Comparison of ENCODE assay signal across 10 cellular contexts in genomic region chr10:116888380-116889055, GRCh38. TPM values are rescaled to one million over a fixed set of nuclear protein-coding genes. Genes with fewer than 3 reads are reported as not detected.
DNase-seq lines count a peak whose midpoint lies in the region; FAIRE-seq and TF ChIP-seq lines count a peak whose summit lies in the region.
"Had no signal": no experiment of that assay in that cellular context is flagged by ENCODE, and none has a peak within 500 bp of the region (broad histone marks: within the 10 kb centered on the region; RNA-seq: fewer than 3 reads in every experiment).

No MANE protein-coding gene starts in this region.

- H3K56ac ChIP-seq in H1 (replicated peaks; ENCODE audit: insufficient read length, low read depth, low read length): no peak overlapping the region

- no peak overlapping the region for H3K23ac ChIP-seq in H1 (ENCODE audit: insufficient read length)

- no peak overlapping the region for H3K9ac ChIP-seq in H1 (replicated peaks in 1 of 4; ENCODE audit: extremely low read depth in 1 of 4, low read depth in 3 of 4, low read length in 3 of 4)

- peak overlapping the region; percentile 22; the same call in 1 of the 2 replicates for H2BK15ac ChIP-seq in H1 (ENCODE audit: low read length)

- H2BK20ac ChIP-seq in H1 (ENCODE audit: low read length): no peak overlapping the region

- H4K91ac ChIP-seq in H1 (replicated peaks; ENCODE audit: insufficient read length, low read length): no peak overlapping the region

- H3K4me3 ChIP-seq in H1 (ENCODE audit: extremely low read depth in 1 of 4, insufficient read depth in 2 of 4, low read depth in 3 of 4, low read length in 4 of 4): no peak overlapping the region

- no peak for TF ChIP-seq RAD21 in H1 (IDR thresholded peaks at IDR 0.05 in 1 of 2, conservative IDR thresholded peaks at IDR 0.05 in 1 of 2; ENCODE audit: low read depth in 2 of 2, low read length in 2 of 2)

- no peak overlapping the region for H3K4me2 ChIP-seq in H1 (ENCODE audit: insufficient read depth in 1 of 2, low read depth in 2 of 2, low read length in 2 of 2)

- H3K14ac ChIP-seq in H1 (ENCODE audit: insufficient read length): no peak overlapping the region

- no peak overlapping the region for H4K5ac ChIP-seq in H1 (ENCODE audit: insufficient read length, low read depth, low read length)

- WGBS in H1 (ENCODE audit: extremely low coverage in 1 of 2, insufficient coverage in 1 of 2, insufficient read length in 1 of 2, insufficient replicate concordance in 2 of 2, low coverage in 1 of 2, low lambda C conversion rate in 2 of 2, missing lambda C conversion rate in 1 of 2), 2 experiments: 76% methylated on average over 7 of the region's 7 CpGs; no CpG with 5 or more reads in 1 of the 2 experiments

- no peaks in the 10 kb centered on the region for H4K20me1 ChIP-seq in H1 (replicated peaks in 1 of 2; ENCODE audit: control insufficient read depth in 1 of 2, insufficient read depth in 2 of 2, low read length in 2 of 2)

- peaks cover 6 to 10% (median 7%) of the 10 kb centered on the region in 4 experiments; a peak in 6 of 7 replicates for H3K4me1 ChIP-seq in H1 (replicated peaks in 1 of 4; ENCODE audit: control insufficient read depth in 3 of 4, insufficient read depth in 4 of 4, low read length in 3 of 4)

- no peak overlapping the region for H2BK12ac ChIP-seq in H1 (ENCODE audit: low read depth, low read length)

- CTCF ChIA-PET in H1 (lab: Charles Lee; ENCODE audit: partially characterized antibody): interaction anchor here (0.9 to 1.2 kb wide), 4 partner anchors 15 to 270 kb away, joined by 3 to 5 read pairs (median 3); no protein-coding TSS in a partner anchor

- no peak for TF ChIP-seq CTCF in H1 (IDR thresholded peaks at IDR 0.05; ENCODE audit: control extremely low read depth in 1 of 3, insufficient read depth in 1 of 3, low read depth in 1 of 3, low read length in 3 of 3)

- no peak overlapping the region for H2BK120ac ChIP-seq in H1 (replicated peaks; ENCODE audit: low read depth, low read length)

- no peak overlapping the region for H3K18ac ChIP-seq in H1 (ENCODE audit: extremely low read depth, low read length)

- no peaks in the 10 kb centered on the region for H3K79me1 ChIP-seq in H1 (ENCODE audit: low read depth, low read length)

- no peak overlapping the region for H3K27ac ChIP-seq in H1 (ENCODE audit: low read depth, low read length)

- H3K79me2 ChIP-seq in H1 (ENCODE audit: control insufficient read depth in 1 of 2, insufficient read depth in 2 of 2, low read length in 2 of 2): no peaks in the 10 kb centered on the region

- H3K9me3 ChIP-seq in H1 (ENCODE audit: insufficient read depth in 2 of 2, low read depth in 1 of 2, low read length in 1 of 2): no peaks in the 10 kb centered on the region

- DNase-seq in ACHN (peak; percentile 90), HuH-7 (ENCODE audit: low spot score) (peak; percentile 20), H1 (ENCODE audit: low read depth in 1 of 2, low spot score in 2 of 2) (peak in 1 of 2 experiments; percentile 39), lung microvascular endothelial cell (ENCODE audit: low read depth in 2 of 2) (peak; percentile 33 to 69), NCI-H446 treated with DMSO at 0.1 percent for 48 hours (lab: John Stamatoyannopoulos, UW) (no peak), NCI-H446 (lab: John Stamatoyannopoulos, UW) (no peak), T-helper 9 cell (no peak)
- DNase-seq in effector CD4-positive, alpha-beta T cell: no peak
- DNase-seq: DMS79 treated with DMSO at 0.1 percent for 48 hours, OCI-M1 had no signal

- no peak for TF ChIP-seq POLR2A in H1 (IDR thresholded peaks at IDR 0.05; ENCODE audit: control extremely low read depth in 1 of 2, low read depth in 2 of 2, low read length in 2 of 2)

- H4K8ac ChIP-seq in H1 (ENCODE audit: extremely low read depth, insufficient read depth, low read length): no peak overlapping the region; the same call in 1 of the 2 replicates

- peak; percentile 69 for FAIRE-seq in H1 (lab: Jason Lieb, UNC)

- no peaks in the 10 kb centered on the region for H3K36me3 ChIP-seq in H1 (ENCODE audit: control insufficient read depth in 2 of 4, insufficient read depth in 4 of 4, low read length in 3 of 4)

- in situ Hi-C loops in ACHN (cut with HindIII; ENCODE audit: low pct_ligation_motif_present, low pct_unique_long_range_greater_than_20kb, low sequenced_read_pairs): no loop called here

- POLR2A ChIA-PET in H1 (lab: Charles Lee; ENCODE audit: partially characterized antibody): interaction anchor here (0.7 to 1.3 kb wide), 4 partner anchors 14 to 228 kb away, joined by 3 to 4 read pairs (median 3); no protein-coding TSS in a partner anchor

- H3K23me2 ChIP-seq in H1 (ENCODE audit: low read depth, low read length): no peaks in the 10 kb centered on the region; the same call in 1 of the 2 replicates

- no peaks in the 10 kb centered on the region for H3K27me3 ChIP-seq in H1 (replicated peaks in 1 of 4; ENCODE audit: control insufficient read depth in 3 of 4, extremely low read depth in 1 of 4, insufficient read depth in 3 of 4, low read length in 3 of 4)

- peak overlapping the region; percentile 41; the same call in 1 of the 2 replicates for H2BK5ac ChIP-seq in H1 (ENCODE audit: low read depth, low read length)

- no peak overlapping the region for H2AFZ ChIP-seq in H1 (ENCODE audit: low read length)

- no peak for TF ChIP-seq EP300 in H1 (IDR thresholded peaks at IDR 0.05; ENCODE audit: borderline replicate concordance in 1 of 2, low read depth in 2 of 2, low read length in 2 of 2)

- peak overlapping the region; percentile 42; the same call in 1 of the 2 replicates for H2AK5ac ChIP-seq in H1 (ENCODE audit: low read depth, low read length)

- no peak overlapping the region for H3K4ac ChIP-seq in H1 (replicated peaks; ENCODE audit: insufficient read length, low read depth, low read length)

TF ChIP-seq in H1, 55 proteins besides CTCF, POLR2A, EP300 and RAD21 (continues in another document):
- TF ChIP-seq SIX5 (IDR thresholded peaks at IDR 0.05; ENCODE audit: low read depth, low read length) (no peak), RXRA (IDR thresholded peaks at IDR 0.05; ENCODE audit: insufficient read depth, low read depth, low read length) (no peak), CREB1 (IDR thresholded peaks at IDR 0.05) (no peak), CBX8 (IDR thresholded peaks at IDR 0.05; ENCODE audit: borderline replicate concordance, low read depth, low read length) (no peak), TCF12 (IDR thresholded peaks at IDR 0.05; ENCODE audit: low read depth, low read length) (no peak), TAF7 (optimal IDR thresholded peaks at IDR 0.05; ENCODE audit: borderline replicate concordance, low read depth, low read length) (no peak), RNF2 (IDR thresholded peaks at IDR 0.05; ENCODE audit: borderline replicate concordance, low read depth, low read length, missing control alignments, poor library complexity, severe bottlenecking) (no peak), SIN3A (conservative IDR thresholded peaks at IDR 0.05 in 1 of 2, IDR thresholded peaks at IDR 0.05 in 1 of 2; ENCODE audit: low read depth in 1 of 2, low read length in 2 of 2) (no peak), FOSL1 (IDR thresholded peaks at IDR 0.05; ENCODE audit: insufficient read depth, low read depth, low read length) (0 out of 2 replicates have a peak, but pooled peaks have one; percentile 40), ZNF274 (IDR thresholded peaks at IDR 0.05; ENCODE audit: borderline replicate concordance, extremely low read depth, low read length) (no peak), CHD1 (IDR thresholded peaks at IDR 0.05; ENCODE audit: low read depth, low read length) (no peak), RBBP5 (IDR thresholded peaks at IDR 0.05; ENCODE audit: borderline replicate concordance, low read depth, low read length) (no peak), KDM4A (IDR thresholded peaks at IDR 0.05; ENCODE audit: low read depth, low read length, severe bottlenecking) (no peak), BACH1 (IDR thresholded peaks at IDR 0.05; ENCODE audit: low read length) (peak; percentile 60; the same call in 1 of the 2 replicates), MAFK (IDR thresholded peaks at IDR 0.05; ENCODE audit: low read depth, low read length) (peak; percentile 40; the same call in 1 of the 2 replicates), NRF1 (IDR thresholded peaks at IDR 0.05; ENCODE audit: low read depth, low read length) (no peak), BRCA1 (IDR thresholded peaks at IDR 0.05; ENCODE audit: low read depth, low read length) (no peak), CBX5 (IDR thresholded peaks at IDR 0.05; ENCODE audit: low read depth, low read length) (no peak), PHF8 (conservative IDR thresholded peaks at IDR 0.05; ENCODE audit: low read depth, low read length) (no peak), RFX5 (IDR thresholded peaks at IDR 0.05; ENCODE audit: borderline replicate concordance, low read depth, low read length) (no peak), CHD2 (IDR thresholded peaks at IDR 0.05; ENCODE audit: low read length) (no peak), TAF1 (IDR thresholded peaks at IDR 0.05; ENCODE audit: low read depth, low read length) (no peak), ASH2L (IDR thresholded peaks at IDR 0.05; ENCODE audit: low read length) (no peak), YY1 (IDR thresholded peaks at IDR 0.05; ENCODE audit: low read depth, low read length) (no peak), JUN (IDR thresholded peaks at IDR 0.05; ENCODE audit: low read depth, low read length) (peak; percentile 91)
- TF ChIP-seq, protein P1, sequence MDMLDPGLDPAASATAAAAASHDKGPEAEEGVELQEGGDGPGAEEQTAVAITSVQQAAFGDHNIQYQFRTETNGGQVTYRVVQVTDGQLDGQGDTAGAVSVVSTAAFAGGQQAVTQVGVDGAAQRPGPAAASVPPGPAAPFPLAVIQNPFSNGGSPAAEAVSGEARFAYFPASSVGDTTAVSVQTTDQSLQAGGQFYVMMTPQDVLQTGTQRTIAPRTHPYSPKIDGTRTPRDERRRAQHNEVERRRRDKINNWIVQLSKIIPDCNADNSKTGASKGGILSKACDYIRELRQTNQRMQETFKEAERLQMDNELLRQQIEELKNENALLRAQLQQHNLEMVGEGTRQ (IDR thresholded peaks at IDR 0.05; ENCODE audit: low read length): no peak

RNA-seq across cellular contexts. Expression of gene ENO4, which starts 39.2 kb away (rescaled TPM):
- total RNA-seq in H1 (2021; fragmentation: NEBNext Ultra II Directional; extraction: Animal tissue kit (Norgen Biotek cat#: 25700)): 0.21 TPM in 1 of 2 replicates, not detected in the other
- 0.33 and 0.77 TPM in 2 replicates for polyA plus RNA-seq in H1 (2011; rRNA removed)
- 0.54 TPM for polyA plus RNA-seq in H1 (2011; cell fraction: cytosol; rRNA removed)
- polyA plus RNA-seq in H1 (2011; cell fraction: nucleus; rRNA removed): 1.5 TPM
- polyA plus RNA-seq in H1 (2012, experiment 1 of 2): 0.46 to 1.9 TPM (median 1.0 TPM) in 4 replicates
- 0.09 TPM for polyA plus RNA-seq in H1 (2012, experiment 2 of 2)
- 0.20 TPM for polyA plus RNA-seq in H1 (2013, experiment 1 of 2)
- 0.50 TPM for polyA plus RNA-seq in H1 (2013, experiment 2 of 2)
- 0.80 TPM in 1 of 2 replicates, not detected in the other for polyA minus RNA-seq in H1 (2011; rRNA and poly(A)+ RNA removed)
- polyA minus RNA-seq in H1 (2011; cell fraction: cytosol; rRNA and poly(A)+ RNA removed): not detected
- 0.30 TPM for polyA minus RNA-seq in H1 (2011; cell fraction: nucleus; rRNA and poly(A)+ RNA removed)
- not detected in 2 replicates for total RNA-seq in lung microvascular endothelial cell

Comparison
In these comparisons a context has a peak if more than half of its experiments do, and no peak if none do; other contexts are left out.
1. DNase-seq: peak in ACHN (single experiment), HuH-7 (single experiment) and lung microvascular endothelial cell (2 of 2); none in NCI-H446 treated with DMSO at 0.1 percent for 48 hours (single experiment), effector CD4-positive, alpha-beta T cell (single experiment), NCI-H446 (0 of 2) and T-helper 9 cell (single experiment).